Comparison of ENCODE assay signal across 14 cellular contexts in the genomic region with DNA sequence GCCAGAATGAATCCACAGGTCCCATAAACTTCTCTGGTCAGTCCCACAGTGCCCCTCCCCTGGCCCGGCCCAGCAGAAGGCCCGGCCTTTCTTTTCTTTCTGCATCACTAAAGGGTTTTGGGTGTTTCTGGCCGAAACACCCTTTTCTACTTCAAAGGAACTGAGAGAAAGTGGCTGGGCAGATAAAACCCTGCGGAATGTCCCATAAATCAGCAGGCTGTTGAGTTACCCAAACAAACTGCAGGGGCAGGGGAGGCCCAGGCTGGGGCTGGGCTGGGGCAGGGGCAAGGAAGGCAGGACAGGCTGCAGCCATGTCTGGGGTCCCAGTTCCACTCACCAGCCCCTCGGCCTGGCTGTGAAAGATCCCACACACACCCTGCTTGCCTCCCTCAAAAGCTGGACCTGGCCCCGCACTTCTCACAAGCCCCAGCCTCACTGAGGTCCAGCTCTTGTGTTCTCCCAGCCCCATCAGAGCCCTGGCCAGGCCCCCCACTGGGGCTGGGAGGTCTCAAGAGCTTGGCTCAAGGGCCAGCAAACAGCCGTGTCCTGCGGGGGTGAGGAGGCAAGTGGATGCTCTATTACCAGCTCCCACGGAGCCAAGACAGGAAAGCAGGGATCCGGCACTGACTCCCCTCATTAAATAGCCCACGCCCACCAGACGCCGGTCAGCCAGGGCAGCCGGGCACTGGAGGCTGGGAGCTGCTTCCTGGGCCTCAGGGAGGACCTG. TPM values are rescaled to one million over a fixed set of nuclear protein-coding genes. Genes with fewer than 3 reads are reported as not detected.
A peak's percentile ranks its signal among the peaks of the same experiment; 100 is the strongest.
DNase-seq lines count a peak whose midpoint lies in the region; ATAC-seq and TF ChIP-seq lines count a peak whose summit lies in the region.
"Had no signal": no experiment of that assay in that cellular context is flagged by ENCODE, and none has a peak within 500 bp of the region (broad histone marks: within the 10 kb centered on the region; RNA-seq: fewer than 3 reads in every experiment).

No MANE protein-coding gene starts in this region.

- peak overlapping the region; percentile 85 for H2BK120ac ChIP-seq in IMR-90 (ENCODE audit: low read depth, low read length)

- TF ChIP-seq RAD21 in IMR-90 (IDR thresholded peaks at IDR 0.05; ENCODE audit: low read length): no peak

- H2BK15ac ChIP-seq in IMR-90 (ENCODE audit: low read depth, low read length): 0 out of 3 replicates have a peak overlapping the region, but pooled peaks have one; percentile 38

- H4K8ac ChIP-seq in IMR-90 (ENCODE audit: low read depth in 2 of 2, low read length in 2 of 2): peak overlapping the region; percentile 63 to 89

- peak overlapping the region; percentile 88 for H3K14ac ChIP-seq in IMR-90 (replicated peaks; ENCODE audit: low read depth, low read length)

- H3K9me3 ChIP-seq in IMR-90 (ENCODE audit: control insufficient read depth, insufficient read depth, low read length) (no peaks in the 10 kb centered on the region), esophagus (ENCODE audit: control insufficient read depth in 2 of 2, insufficient read depth in 1 of 2, low read depth in 1 of 2, low read length in 1 of 2) (no peaks in the 10 kb centered on the region), mesodermal cell (ENCODE audit: control insufficient read depth, low read length) (no peaks in the 10 kb centered on the region)

- dilution Hi-C loops in IMR-90 (cut with HindIII; ENCODE audit: low sequenced_read_pairs, unreplicated experiment): no loop called here

- peak overlapping the region; percentile 15 for H3K9ac ChIP-seq in IMR-90 (ENCODE audit: low read depth, low read length)

- peaks cover 34% of the 10 kb centered on the region for H3K4me1 ChIP-seq in IMR-90 (ENCODE audit: control insufficient read depth, insufficient read depth, low read length)
- peaks cover 13 to 17% of the 10 kb centered on the region in 2 donors for H3K4me1 ChIP-seq in esophagus (ENCODE audit: control insufficient read depth in 2 of 2, insufficient read depth in 2 of 2, low read length in 1 of 2)
- peaks cover 45% of the 10 kb centered on the region for H3K4me1 ChIP-seq in mesodermal cell (ENCODE audit: control insufficient read depth, insufficient read depth, low read length, poor library complexity, severe bottlenecking)

- H3K79me1 ChIP-seq in IMR-90 (ENCODE audit: low read depth in 1 of 2, low read length in 2 of 2): peaks cover 21 to 80% of the 10 kb centered on the region in 2 experiments

- peak overlapping the region; percentile 74 for H3K18ac ChIP-seq in IMR-90 (ENCODE audit: low read depth, low read length)

- CTCF ChIA-PET in IMR-90 (lab: Yijun Ruan, JAX): interaction anchor here (0.9 to 1.1 kb wide), 5 partner anchors 13 to 105 kb away, joined by 3 to 6 read pairs (median 3); no protein-coding TSS in a partner anchor

- no peak for TF ChIP-seq POLR2A in IMR-90 (IDR thresholded peaks at IDR 0.05; ENCODE audit: low read depth, low read length)

- peaks cover 28% of the 10 kb centered on the region for H4K20me1 ChIP-seq in IMR-90 (ENCODE audit: insufficient read depth, low read length)

- peak overlapping the region; percentile 39; the same call in 1 of the 2 replicates for H3K56ac ChIP-seq in IMR-90 (ENCODE audit: extremely low read depth, insufficient read depth, low read length)

- 0% methylated on average over 1 of the region's 14 CpGs; no CpG with 5 or more reads in 1 of the 2 experiments for WGBS in IMR-90 (ENCODE audit: extremely low coverage in 2 of 2, insufficient read length in 1 of 2), 2 experiments
- WGBS in esophagus, 2 donors: 65% methylated on average over 14 of the region's 14 CpGs
- 35 to 39% methylated on average over 10 of the region's 14 CpGs for WGBS in mesodermal cell (ENCODE audit: insufficient coverage in 2 of 2), 2 experiments

- H3K36me3 ChIP-seq in IMR-90 (ENCODE audit: control insufficient read depth, insufficient read depth, low read length) (no peaks in the 10 kb centered on the region; the same call in 1 of the 2 replicates), esophagus (ENCODE audit: control insufficient read depth in 2 of 2, insufficient read depth in 2 of 2, low read length in 1 of 2) (peaks cover 0 to 5% of the 10 kb centered on the region in 2 donors), mesodermal cell (ENCODE audit: control insufficient read depth, insufficient read depth, low read length) (no peaks in the 10 kb centered on the region)

- no TSS peak for BruUV-seq in IMR-90 (replicated peaks; lab: Mats Ljungman, UMichigan)

- no peak overlapping the region for H3K4me3 ChIP-seq in IMR-90 (ENCODE audit: insufficient read depth, low read depth, low read length)
- H3K4me3 ChIP-seq in esophagus (ENCODE audit: low read depth in 1 of 2, low read length in 2 of 2): no peak overlapping the region
- no peak overlapping the region for H3K4me3 ChIP-seq in mesodermal cell (ENCODE audit: extremely low read depth, insufficient read depth, low read length, poor library complexity, severe bottlenecking)
- H3K4me3 ChIP-seq: SK-N-MC had no signal

- H2BK5ac ChIP-seq in IMR-90 (ENCODE audit: low read depth, low read length, poor library complexity, severe bottlenecking): peak overlapping the region; percentile 80

- H3K27ac ChIP-seq in IMR-90 (ENCODE audit: insufficient read depth, low read length): peak overlapping the region; percentile 76
- H3K27ac ChIP-seq in esophagus (ENCODE audit: low read depth in 2 of 2, low read length in 1 of 2): peak overlapping the region; percentile 52 to 66
- H3K27ac ChIP-seq in mesodermal cell (ENCODE audit: low read depth, low read length, severe bottlenecking): peak overlapping the region; percentile 87
- H3K27ac ChIP-seq: SK-N-MC had no signal

- TF ChIP-seq CTCF in IMR-90 (conservative IDR thresholded peaks at IDR 0.05; ENCODE audit: low read depth, low read length): no peak

- peak overlapping the region; percentile 91 for H4K91ac ChIP-seq in IMR-90 (ENCODE audit: insufficient read depth, low read depth, low read length)

- H3K4me2 ChIP-seq in IMR-90 (ENCODE audit: low read depth, low read length): peak overlapping the region; percentile 53

- intact Hi-C loops in IMR-90 (cut with micrococcal nuclease): loop anchor here (1.0 to 5.0 kb wide), 2 partner anchors 81 to 159 kb away; partner anchors contain the start of genes CCDC85C and CYP46A1

- ATAC-seq in IMR-90 (ENCODE audit: low read depth): peak; percentile 47
- no peak for ATAC-seq in GM21723 (IDR thresholded peaks at IDR 0.05; ENCODE audit: unreplicated experiment)

- in situ Hi-C loops in IMR-90 (cut with MboI; ENCODE audit: low sequenced_read_pairs): loop anchor here (5.0 to 10.0 kb wide), 2 partner anchors 99 to 382 kb away; no protein-coding TSS in a partner anchor

- H3K9me1 ChIP-seq in IMR-90 (ENCODE audit: insufficient read depth, low read length): peaks cover 10% of the 10 kb centered on the region

- peak overlapping the region; percentile 88 for H2AK5ac ChIP-seq in IMR-90 (ENCODE audit: low read depth, low read length)

- H3K23ac ChIP-seq in IMR-90 (ENCODE audit: low read depth, low read length): peak overlapping the region; percentile 63; the same call in 1 of the 2 replicates

- H2AFZ ChIP-seq in IMR-90 (replicated peaks; ENCODE audit: low read length, poor library complexity): peak overlapping the region; percentile 88

- H2AK9ac ChIP-seq in IMR-90 (replicated peaks; ENCODE audit: low read depth, low read length, poor library complexity): peak overlapping the region; percentile 97

- peak overlapping the region; percentile 14 for H4K5ac ChIP-seq in IMR-90 (ENCODE audit: low read depth, low read length)

- POLR2A ChIA-PET in IMR-90 (lab: Charles Lee; ENCODE audit: unreplicated experiment): no interaction called here

- peak overlapping the region; percentile 89 for H3K4ac ChIP-seq in IMR-90 (ENCODE audit: low read depth, low read length)

- peak overlapping the region; percentile 58 for H2BK20ac ChIP-seq in IMR-90 (ENCODE audit: low read depth, low read length)

- DNase-seq in A172 (ENCODE audit: low spot score) (peak; percentile 51), IMR-90 (peak; percentile 23), NCI-H1436 treated with DMSO at 0.1 percent for 48 hours (lab: John Stamatoyannopoulos, UW) (no peak), HK-2 (ENCODE audit: unreplicated experiment) (no peak), NCI-H748 (lab: John Stamatoyannopoulos, UW; ENCODE audit: unreplicated experiment) (no peak)
- DNase-seq: activated CD4-positive, alpha-beta T cell treated with anti-CD3 and anti-CD28 coated beads for 4 hours; activated gamma-delta T cell; GF-D8; NCI-H1105 treated with DMSO at 0.1 percent for 48 hours; stimulated activated CD4-positive, alpha-beta T cell treated with anti-CD3 and anti-CD28 coated beads, Interleukin-4, amount 100 ng/mL, for 24 hours had no signal

- H3K27me3 ChIP-seq in IMR-90 (ENCODE audit: control insufficient read depth, insufficient read depth, low read length) (no peaks in the 10 kb centered on the region), esophagus (ENCODE audit: control insufficient read depth in 1 of 2, insufficient read depth in 2 of 2, low read length in 2 of 2) (no peaks in the 10 kb centered on the region)

TF ChIP-seq in IMR-90, 13 proteins besides CTCF, POLR2A, EP300 and RAD21:
- TF ChIP-seq RFX5 (IDR thresholded peaks at IDR 0.05; ENCODE audit: low read depth, low read length): no peak
- TF ChIP-seq FOS (IDR thresholded peaks at IDR 0.05; ENCODE audit: low read depth, low read length): no peak
TF ChIP-seq in IMR-90: peak in this region for 0.

RNA-seq across cellular contexts. Expression of gene CCNK, which starts 41.9 kb away (rescaled TPM):
- total RNA-seq in A172 (2014; rRNA removed; shearing (Covaris generic)): 5.0 and 7.5 TPM in 2 replicates
- total RNA-seq in IMR-90 (2012; rRNA removed): 18.8 and 33.1 TPM in 2 replicates
- polyA plus RNA-seq in IMR-90 (2012; rRNA removed): 25.0 and 38.3 TPM in 2 replicates
- 9.1 and 12.6 TPM in 2 replicates for polyA plus RNA-seq in IMR-90 (2012; cell fraction: cytosol; rRNA removed)
- 14.4 and 41.8 TPM in 2 replicates for polyA plus RNA-seq in IMR-90 (2012; cell fraction: nucleus; rRNA removed; ENCODE audit: low replicate concordance)
- polyA plus RNA-seq in esophagus: 10 to 100 TPM; 12.4 to 15.4 TPM
- polyA plus RNA-seq in mesodermal cell (2013, experiment 1 of 2): 62.1 TPM
- polyA plus RNA-seq in mesodermal cell (2013, experiment 2 of 2): 61.5 TPM

RNA-seq across cellular contexts. Expression of gene SETD3, which starts 42.4 kb away (rescaled TPM):
- 35.2 and 39.0 TPM in 2 replicates for total RNA-seq in A172 (2014; rRNA removed; shearing (Covaris generic))
- 31.9 and 35.0 TPM in 2 replicates for total RNA-seq in IMR-90 (2012; rRNA removed)
- polyA plus RNA-seq in IMR-90 (2012; rRNA removed) (15.9 and 18.8 TPM in 2 replicates), esophagus (10 to 100 TPM; 15.4 to 25.2 TPM)
- 5.3 and 7.6 TPM in 2 replicates for polyA plus RNA-seq in IMR-90 (2012; cell fraction: cytosol; rRNA removed)
- 1.7 and 11.2 TPM in 2 replicates for polyA plus RNA-seq in IMR-90 (2012; cell fraction: nucleus; rRNA removed; ENCODE audit: low replicate concordance)
- polyA plus RNA-seq in mesodermal cell (2013, experiment 1 of 2): 51.2 TPM
- polyA plus RNA-seq in mesodermal cell (2013, experiment 2 of 2): 48.2 TPM

Comparison
In these comparisons a context has a peak if more than half of its experiments do, and no peak if none do; other contexts are left out.
1. DNase-seq: peak in A172 (single experiment) and IMR-90 (single experiment); none in NCI-H1436 treated with DMSO at 0.1 percent for 48 hours (single experiment), HK-2 (single experiment) and NCI-H748 (single experiment).
2. Peak in every context shown above with its lines, with median percentiles within 50 percentile points of each other: H3K27ac ChIP-seq.